ENCODE assay signal across 12 cellular contexts in the genomic region with DNA sequence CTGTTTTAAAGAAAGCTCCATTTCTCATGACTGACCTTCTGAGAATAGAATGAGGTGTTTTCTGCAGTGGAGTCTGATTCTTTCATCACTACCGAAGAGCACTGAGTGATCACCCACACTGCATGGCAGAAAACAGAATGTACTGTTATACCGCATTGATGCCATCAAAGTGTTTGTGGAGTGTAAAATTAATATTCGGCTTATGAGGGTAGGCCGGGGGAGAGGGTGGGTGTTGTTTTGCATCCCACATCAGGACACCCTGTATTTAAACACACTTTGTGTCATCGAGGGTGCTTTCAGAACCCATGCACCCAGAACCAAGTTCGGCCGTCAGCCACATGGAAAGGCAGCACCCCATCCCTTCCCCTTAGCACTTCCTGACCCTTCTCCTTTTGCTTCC. TPM values are rescaled to one million over a fixed set of nuclear protein-coding genes. Genes with fewer than 3 reads are reported as not detected.
A peak's percentile ranks its signal among the peaks of the same experiment; 100 is the strongest.
DNase-seq lines count a peak whose midpoint lies in the region; ATAC-seq and TF ChIP-seq lines count a peak whose summit lies in the region.
"Had no signal": no experiment of that assay in that cellular context is flagged by ENCODE, and none has a peak within 500 bp of the region (broad histone marks: within the 10 kb centered on the region; RNA-seq: fewer than 3 reads in every experiment).

No MANE protein-coding gene starts in this region.

- CTCF ChIA-PET in activated CD8-positive, alpha-beta T cell treated with anti-CD3 and anti-CD28 coated beads for 36 hours (lab: Charles Lee): interaction anchor here (0.8 to 13.8 kb wide), 23 partner anchors 18 to 470 kb away, joined by 3 to 400 read pairs (median 5); no protein-coding TSS in a partner anchor

- H3K4me1 ChIP-seq in MM.1S (ENCODE audit: low read length): peaks cover 46% of the 10 kb centered on the region

- no peaks in the 10 kb centered on the region for H3K27me3 Mint-ChIP-seq in activated CD4-positive, alpha-beta T cell treated with anti-CD3 and anti-CD28 coated beads, Interleukin-2, amount 10 ng/mL, durations not matched to agents 24 days and 14 days
- H3K27me3 Mint-ChIP-seq in activated CD8-positive, alpha-beta T cell treated with anti-CD3 and anti-CD28 coated beads for 36 hours: no peaks in the 10 kb centered on the region
- H3K27me3 Mint-ChIP-seq in stimulated activated naive B cell treated with anti-CD40 and anti-IgM and Interleukin-4, amounts not matched to agents 10 μg/mL and 1 μg/mL and 100 μg/mL, for 72 hours: no peaks in the 10 kb centered on the region

- peak overlapping the region; percentile 92 for H3K27ac Mint-ChIP-seq in activated CD4-positive, alpha-beta T cell treated with anti-CD3 and anti-CD28 coated beads, Interleukin-2, amount 10 ng/mL, durations not matched to agents 24 days and 14 days
- peak overlapping the region; percentile 97 for H3K27ac Mint-ChIP-seq in activated CD8-positive, alpha-beta T cell treated with anti-CD3 and anti-CD28 coated beads for 36 hours
- peak overlapping the region; percentile 83 for H3K27ac Mint-ChIP-seq in stimulated activated naive B cell treated with anti-CD40 and anti-IgM and Interleukin-4, amounts not matched to agents 10 μg/mL and 1 μg/mL and 100 μg/mL, for 72 hours

- ATAC-seq in HG02642 (IDR thresholded peaks at IDR 0.05; ENCODE audit: poor library complexity, unreplicated experiment) (peak; percentile 25), HG02610 (IDR thresholded peaks at IDR 0.05; ENCODE audit: unreplicated experiment) (no peak)
- ATAC-seq in activated CD8-positive, alpha-beta T cell treated with anti-CD3 and anti-CD28 coated beads for 36 hours: peak; percentile 29
- ATAC-seq in stimulated activated naive B cell treated with anti-CD40 and anti-IgM and Interleukin-4, amounts not matched to agents 10 μg/mL and 1 μg/mL and 100 μg/mL, for 72 hours (replicated peaks): no peak
- ATAC-seq: A549 had no signal

- no peak for TF ChIP-seq CTCF in activated CD8-positive, alpha-beta T cell treated with anti-CD3 and anti-CD28 coated beads for 36 hours (IDR thresholded peaks at IDR 0.05)
- TF ChIP-seq CTCF in MM.1S (IDR thresholded peaks at IDR 0.05; ENCODE audit: low read length): no peak

- H3K27ac ChIP-seq in MM.1S (ENCODE audit: low read length): no peak overlapping the region
- H3K27ac ChIP-seq: A549 had no signal

- H3K9me2 ChIP-seq in MM.1S (replicated peaks; ENCODE audit: insufficient read depth, low read length): no peaks in the 10 kb centered on the region

- H3K79me2 ChIP-seq in MM.1S (ENCODE audit: low read length): no peaks in the 10 kb centered on the region

- H4K20me1 ChIP-seq in MM.1S (ENCODE audit: insufficient read depth, low read length): no peaks in the 10 kb centered on the region

- no peak overlapping the region for H3K4me3 ChIP-seq in MM.1S (ENCODE audit: low read length)
- H3K4me3 ChIP-seq: A549 had no signal

- H3K9me3 Mint-ChIP-seq in activated CD4-positive, alpha-beta T cell treated with anti-CD3 and anti-CD28 coated beads, Interleukin-2, amount 10 ng/mL, durations not matched to agents 24 days and 14 days: no peaks in the 10 kb centered on the region
- no peaks in the 10 kb centered on the region for H3K9me3 Mint-ChIP-seq in activated CD8-positive, alpha-beta T cell treated with anti-CD3 and anti-CD28 coated beads for 36 hours
- no peaks in the 10 kb centered on the region for H3K9me3 Mint-ChIP-seq in stimulated activated naive B cell treated with anti-CD40 and anti-IgM and Interleukin-4, amounts not matched to agents 10 μg/mL and 1 μg/mL and 100 μg/mL, for 72 hours

- H3K4me1 Mint-ChIP-seq in activated CD4-positive, alpha-beta T cell treated with anti-CD3 and anti-CD28 coated beads, Interleukin-2, amount 10 ng/mL, durations not matched to agents 24 days and 14 days: peaks cover 73% of the 10 kb centered on the region
- H3K4me1 Mint-ChIP-seq in activated CD8-positive, alpha-beta T cell treated with anti-CD3 and anti-CD28 coated beads for 36 hours (ENCODE audit: low read depth): peaks cover 80% of the 10 kb centered on the region
- H3K4me1 Mint-ChIP-seq in stimulated activated naive B cell treated with anti-CD40 and anti-IgM and Interleukin-4, amounts not matched to agents 10 μg/mL and 1 μg/mL and 100 μg/mL, for 72 hours: peaks cover 65 to 94% of the 10 kb centered on the region in 2 donors

- peak overlapping the region; percentile 69 for H3K4me3 Mint-ChIP-seq in activated CD4-positive, alpha-beta T cell treated with anti-CD3 and anti-CD28 coated beads, Interleukin-2, amount 10 ng/mL, durations not matched to agents 24 days and 14 days
- H3K4me3 Mint-ChIP-seq in activated CD8-positive, alpha-beta T cell treated with anti-CD3 and anti-CD28 coated beads for 36 hours: peak overlapping the region; percentile 72
- H3K4me3 Mint-ChIP-seq in stimulated activated naive B cell treated with anti-CD40 and anti-IgM and Interleukin-4, amounts not matched to agents 10 μg/mL and 1 μg/mL and 100 μg/mL, for 72 hours: peak overlapping the region; percentile 29 to 48

- peaks cover 12% of the 10 kb centered on the region for H3F3A ChIP-seq in MM.1S (ENCODE audit: insufficient read depth, low read length)

- H3K27me3 ChIP-seq in MM.1S (replicated peaks; ENCODE audit: insufficient read depth, low read length): no peaks in the 10 kb centered on the region

- H3K36me3 Mint-ChIP-seq in activated CD4-positive, alpha-beta T cell treated with anti-CD3 and anti-CD28 coated beads, Interleukin-2, amount 10 ng/mL, durations not matched to agents 24 days and 14 days (ENCODE audit: low read depth): no peaks in the 10 kb centered on the region
- H3K36me3 Mint-ChIP-seq in activated CD8-positive, alpha-beta T cell treated with anti-CD3 and anti-CD28 coated beads for 36 hours (ENCODE audit: low read depth): no peaks in the 10 kb centered on the region
- peaks cover 0 to 2% of the 10 kb centered on the region in 2 donors for H3K36me3 Mint-ChIP-seq in stimulated activated naive B cell treated with anti-CD40 and anti-IgM and Interleukin-4, amounts not matched to agents 10 μg/mL and 1 μg/mL and 100 μg/mL, for 72 hours

- H3K9ac ChIP-seq in MM.1S (ENCODE audit: low read length): no peak overlapping the region

- no peaks in the 10 kb centered on the region for H3K9me3 ChIP-seq in MM.1S (replicated peaks; ENCODE audit: insufficient read depth, low read length)
- H3K9me3 ChIP-seq: A549 had no signal

- POLR2A ChIA-PET in activated CD8-positive, alpha-beta T cell treated with anti-CD3 and anti-CD28 coated beads for 36 hours (lab: Charles Lee): interaction anchor here (0.7 to 5.7 kb wide), 22 partner anchors 9 to 338 kb away, joined by 3 to 66 read pairs (median 4); no protein-coding TSS in a partner anchor

- intact Hi-C loops in activated CD4-positive, alpha-beta T cell treated with anti-CD3 and anti-CD28 coated beads, Interleukin-2, amount 10 ng/mL, durations not matched to agents 24 days and 14 days (cut with micrococcal nuclease): loop anchor here (1.0 to 2.0 kb wide), 6 partner anchors 48 to 402 kb away; no protein-coding TSS in a partner anchor
- intact Hi-C loops in activated CD8-positive, alpha-beta T cell treated with anti-CD3 and anti-CD28 coated beads for 36 hours (cut with micrococcal nuclease): loop anchor here (1.0 to 10.0 kb wide), 4 partner anchors 48 to 304 kb away; no protein-coding TSS in a partner anchor

- no peak overlapping the region for H2AFZ ChIP-seq in MM.1S (ENCODE audit: low read length)

- H3K36me3 ChIP-seq in MM.1S (replicated peaks; ENCODE audit: insufficient read depth, low read length): no peaks in the 10 kb centered on the region

- H3K4me2 ChIP-seq in MM.1S (ENCODE audit: low read depth, low read length): no peak overlapping the region
- H3K4me2 ChIP-seq: A549 had no signal

- peak; percentile 71 for DNase-seq in activated CD4-positive, alpha-beta T cell treated with anti-CD3 and anti-CD28 coated beads, Interleukin-2, amount 10 ng/mL, durations not matched to agents 24 days and 14 days
- DNase-seq in activated CD4-positive, alpha-beta T cell treated with anti-CD3 and anti-CD28 coated beads, Interleukin-2, amount 50 U/mL, for 1 hour: no peak
- DNase-seq in activated CD8-positive, alpha-beta T cell treated with anti-CD3 and anti-CD28 coated beads for 36 hours: peak; percentile 62
- DNase-seq in stimulated activated naive B cell treated with anti-CD40 and anti-IgM and Interleukin-4, amounts not matched to agents 10 μg/mL and 1 μg/mL and 100 μg/mL, for 72 hours: no peak
- DNase-seq in MM.1S: no peak
- no peak for DNase-seq in activated effector memory CD4-positive, alpha-beta T cell treated with Interleukin-2 at 50 U/mL for 16 hours
- DNase-seq: activated CD4-positive, alpha-beta T cell treated with anti-CD3 and anti-CD28 coated beads for 1 hour; central memory CD4-positive, alpha-beta T cell; NCI-H1105 had no signal

RNA-seq across cellular contexts. Expression of a gene that starts 41.3 kb away (rescaled TPM):
- total RNA-seq in activated CD4-positive, alpha-beta T cell treated with anti-CD3 and anti-CD28 coated beads, Interleukin-2, amount 10 ng/mL, durations not matched to agents 24 days and 14 days: 449 and 454 TPM in 2 replicates
- 100 to 1,000 TPM; 527 to 532 TPM for total RNA-seq in activated CD8-positive, alpha-beta T cell treated with anti-CD3 and anti-CD28 coated beads for 36 hours

Comparison
In these comparisons a context has a peak if more than half of its experiments do, and no peak if none do; other contexts are left out.
1. DNase-seq: peak in activated CD4-positive, alpha-beta T cell treated with anti-CD3 and anti-CD28 coated beads, Interleukin-2, amount 10 ng/mL, durations not matched to agents 24 days and 14 days (single experiment) and activated CD8-positive, alpha-beta T cell treated with anti-CD3 and anti-CD28 coated beads for 36 hours (single experiment); none in activated CD4-positive, alpha-beta T cell treated with anti-CD3 and anti-CD28 coated beads, Interleukin-2, amount 50 U/mL, for 1 hour (single experiment), stimulated activated naive B cell treated with anti-CD40 and anti-IgM and Interleukin-4, amounts not matched to agents 10 μg/mL and 1 μg/mL and 100 μg/mL, for 72 hours (single experiment), MM.1S (single experiment) and activated effector memory CD4-positive, alpha-beta T cell treated with Interleukin-2 at 50 U/mL for 16 hours (single experiment).
2. ATAC-seq: peak in HG02642 (single experiment) and activated CD8-positive, alpha-beta T cell treated with anti-CD3 and anti-CD28 coated beads for 36 hours (single experiment); none in stimulated activated naive B cell treated with anti-CD40 and anti-IgM and Interleukin-4, amounts not matched to agents 10 μg/mL and 1 μg/mL and 100 μg/mL, for 72 hours (0 of 2) and HG02610 (single experiment).
3. Peak in every context shown above with its lines, with median percentiles within 50 percentile points of each other: H3K27ac Mint-ChIP-seq and H3K4me3 Mint-ChIP-seq.